Comparison of ENCODE assay signal across 1 cellular context in the genomic region with DNA sequence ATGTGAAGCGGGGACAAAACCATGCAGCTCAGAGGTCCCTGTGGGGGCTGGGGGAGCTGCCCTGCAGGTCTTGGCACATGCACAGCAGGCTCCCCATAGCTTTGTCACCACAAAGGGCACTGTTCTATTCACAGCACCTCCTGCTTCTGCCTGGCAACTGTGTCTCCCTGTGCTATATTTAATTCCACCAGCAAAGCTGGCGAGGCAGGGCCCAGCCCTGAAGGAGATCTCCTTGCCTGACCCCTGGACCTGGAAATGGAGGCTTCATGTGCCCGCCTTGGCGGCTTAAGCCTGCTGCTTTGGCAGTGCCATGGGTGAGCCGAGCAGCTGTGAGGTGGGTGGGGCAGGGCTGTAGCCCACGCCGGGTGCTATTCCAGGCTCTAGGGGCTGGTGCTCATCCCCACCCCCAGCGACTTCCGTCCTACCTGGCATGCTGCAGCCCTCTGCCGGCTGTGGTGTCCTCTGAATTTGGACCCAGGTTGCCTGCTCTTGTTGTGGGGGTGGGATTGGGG.
TF ChIP-seq lines count a peak whose summit lies in the region.

No MANE protein-coding gene starts in this region.

TF ChIP-seq in GM23338, 12 proteins besides CTCF, POLR2A, EP300 and RAD21:
- TF ChIP-seq, protein P1, sequence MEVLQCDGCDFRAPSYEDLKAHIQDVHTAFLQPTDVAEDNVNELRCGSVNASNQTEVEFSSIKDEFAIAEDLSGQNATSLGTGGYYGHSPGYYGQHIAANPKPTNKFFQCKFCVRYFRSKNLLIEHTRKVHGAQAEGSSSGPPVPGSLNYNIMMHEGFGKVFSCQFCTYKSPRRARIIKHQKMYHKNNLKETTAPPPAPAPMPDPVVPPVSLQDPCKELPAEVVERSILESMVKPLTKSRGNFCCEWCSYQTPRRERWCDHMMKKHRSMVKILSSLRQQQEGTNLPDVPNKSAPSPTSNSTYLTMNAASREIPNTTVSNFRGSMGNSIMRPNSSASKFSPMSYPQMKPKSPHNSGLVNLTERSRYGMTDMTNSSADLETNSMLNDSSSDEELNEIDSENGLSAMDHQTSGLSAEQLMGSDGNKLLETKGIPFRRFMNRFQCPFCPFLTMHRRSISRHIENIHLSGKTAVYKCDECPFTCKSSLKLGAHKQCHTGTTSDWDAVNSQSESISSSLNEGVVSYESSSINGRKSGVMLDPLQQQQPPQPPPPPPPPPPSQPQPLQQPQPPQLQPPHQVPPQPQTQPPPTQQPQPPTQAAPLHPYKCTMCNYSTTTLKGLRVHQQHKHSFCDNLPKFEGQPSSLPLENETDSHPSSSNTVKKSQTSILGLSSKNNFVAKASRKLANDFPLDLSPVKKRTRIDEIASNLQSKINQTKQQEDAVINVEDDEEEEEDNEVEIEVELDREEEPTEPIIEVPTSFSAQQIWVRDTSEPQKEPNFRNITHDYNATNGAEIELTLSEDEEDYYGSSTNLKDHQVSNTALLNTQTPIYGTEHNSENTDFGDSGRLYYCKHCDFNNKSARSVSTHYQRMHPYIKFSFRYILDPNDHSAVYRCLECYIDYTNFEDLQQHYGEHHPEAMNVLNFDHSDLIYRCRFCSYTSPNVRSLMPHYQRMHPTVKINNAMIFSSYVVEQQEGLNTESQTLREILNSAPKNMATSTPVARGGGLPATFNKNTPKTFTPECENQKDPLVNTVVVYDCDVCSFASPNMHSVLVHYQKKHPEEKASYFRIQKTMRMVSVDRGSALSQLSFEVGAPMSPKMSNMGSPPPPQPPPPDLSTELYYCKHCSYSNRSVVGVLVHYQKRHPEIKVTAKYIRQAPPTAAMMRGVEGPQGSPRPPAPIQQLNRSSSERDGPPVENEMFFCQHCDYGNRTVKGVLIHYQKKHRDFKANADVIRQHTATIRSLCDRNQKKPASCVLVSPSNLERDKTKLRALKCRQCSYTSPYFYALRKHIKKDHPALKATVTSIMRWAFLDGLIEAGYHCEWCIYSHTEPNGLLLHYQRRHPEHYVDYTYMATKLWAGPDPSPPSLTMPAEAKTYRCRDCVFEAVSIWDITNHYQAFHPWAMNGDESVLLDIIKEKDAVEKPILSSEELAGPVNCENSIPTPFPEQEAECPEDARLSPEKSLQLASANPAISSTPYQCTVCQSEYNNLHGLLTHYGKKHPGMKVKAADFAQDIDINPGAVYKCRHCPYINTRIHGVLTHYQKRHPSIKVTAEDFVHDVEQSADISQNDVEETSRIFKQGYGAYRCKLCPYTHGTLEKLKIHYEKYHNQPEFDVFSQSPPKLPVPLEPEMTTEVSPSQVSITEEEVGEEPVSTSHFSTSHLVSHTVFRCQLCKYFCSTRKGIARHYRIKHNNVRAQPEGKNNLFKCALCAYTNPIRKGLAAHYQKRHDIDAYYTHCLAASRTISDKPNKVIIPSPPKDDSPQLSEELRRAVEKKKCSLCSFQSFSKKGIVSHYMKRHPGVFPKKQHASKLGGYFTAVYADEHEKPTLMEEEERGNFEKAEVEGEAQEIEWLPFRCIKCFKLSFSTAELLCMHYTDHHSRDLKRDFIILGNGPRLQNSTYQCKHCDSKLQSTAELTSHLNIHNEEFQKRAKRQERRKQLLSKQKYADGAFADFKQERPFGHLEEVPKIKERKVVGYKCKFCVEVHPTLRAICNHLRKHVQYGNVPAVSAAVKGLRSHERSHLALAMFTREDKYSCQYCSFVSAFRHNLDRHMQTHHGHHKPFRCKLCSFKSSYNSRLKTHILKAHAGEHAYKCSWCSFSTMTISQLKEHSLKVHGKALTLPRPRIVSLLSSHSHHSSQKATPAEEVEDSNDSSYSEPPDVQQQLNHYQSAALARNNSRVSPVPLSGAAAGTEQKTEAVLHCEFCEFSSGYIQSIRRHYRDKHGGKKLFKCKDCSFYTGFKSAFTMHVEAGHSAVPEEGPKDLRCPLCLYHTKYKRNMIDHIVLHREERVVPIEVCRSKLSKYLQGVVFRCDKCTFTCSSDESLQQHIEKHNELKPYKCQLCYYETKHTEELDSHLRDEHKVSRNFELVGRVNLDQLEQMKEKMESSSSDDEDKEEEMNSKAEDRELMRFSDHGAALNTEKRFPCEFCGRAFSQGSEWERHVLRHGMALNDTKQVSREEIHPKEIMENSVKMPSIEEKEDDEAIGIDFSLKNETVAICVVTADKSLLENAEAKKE (CRISPR knock-in tag; IDR thresholded peaks at IDR 0.05): no peak
- TF ChIP-seq NANOG (IDR thresholded peaks at IDR 0.05; ENCODE audit: borderline replicate concordance): no peak
- TF ChIP-seq POLR2AphosphoS5 (IDR thresholded peaks at IDR 0.05; ENCODE audit: low read depth): no peak
- no peak for TF ChIP-seq STAT1 (IDR thresholded peaks at IDR 0.05; ENCODE audit: unreplicated experiment)
- TF ChIP-seq, protein P2, sequence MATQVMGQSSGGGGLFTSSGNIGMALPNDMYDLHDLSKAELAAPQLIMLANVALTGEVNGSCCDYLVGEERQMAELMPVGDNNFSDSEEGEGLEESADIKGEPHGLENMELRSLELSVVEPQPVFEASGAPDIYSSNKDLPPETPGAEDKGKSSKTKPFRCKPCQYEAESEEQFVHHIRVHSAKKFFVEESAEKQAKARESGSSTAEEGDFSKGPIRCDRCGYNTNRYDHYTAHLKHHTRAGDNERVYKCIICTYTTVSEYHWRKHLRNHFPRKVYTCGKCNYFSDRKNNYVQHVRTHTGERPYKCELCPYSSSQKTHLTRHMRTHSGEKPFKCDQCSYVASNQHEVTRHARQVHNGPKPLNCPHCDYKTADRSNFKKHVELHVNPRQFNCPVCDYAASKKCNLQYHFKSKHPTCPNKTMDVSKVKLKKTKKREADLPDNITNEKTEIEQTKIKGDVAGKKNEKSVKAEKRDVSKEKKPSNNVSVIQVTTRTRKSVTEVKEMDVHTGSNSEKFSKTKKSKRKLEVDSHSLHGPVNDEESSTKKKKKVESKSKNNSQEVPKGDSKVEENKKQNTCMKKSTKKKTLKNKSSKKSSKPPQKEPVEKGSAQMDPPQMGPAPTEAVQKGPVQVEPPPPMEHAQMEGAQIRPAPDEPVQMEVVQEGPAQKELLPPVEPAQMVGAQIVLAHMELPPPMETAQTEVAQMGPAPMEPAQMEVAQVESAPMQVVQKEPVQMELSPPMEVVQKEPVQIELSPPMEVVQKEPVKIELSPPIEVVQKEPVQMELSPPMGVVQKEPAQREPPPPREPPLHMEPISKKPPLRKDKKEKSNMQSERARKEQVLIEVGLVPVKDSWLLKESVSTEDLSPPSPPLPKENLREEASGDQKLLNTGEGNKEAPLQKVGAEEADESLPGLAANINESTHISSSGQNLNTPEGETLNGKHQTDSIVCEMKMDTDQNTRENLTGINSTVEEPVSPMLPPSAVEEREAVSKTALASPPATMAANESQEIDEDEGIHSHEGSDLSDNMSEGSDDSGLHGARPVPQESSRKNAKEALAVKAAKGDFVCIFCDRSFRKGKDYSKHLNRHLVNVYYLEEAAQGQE (IDR thresholded peaks at IDR 0.05; ENCODE audit: unreplicated experiment): no peak
- no peak for TF ChIP-seq EZH2 (IDR thresholded peaks at IDR 0.05; ENCODE audit: low read depth, unreplicated experiment)
